In the genomic region with DNA sequence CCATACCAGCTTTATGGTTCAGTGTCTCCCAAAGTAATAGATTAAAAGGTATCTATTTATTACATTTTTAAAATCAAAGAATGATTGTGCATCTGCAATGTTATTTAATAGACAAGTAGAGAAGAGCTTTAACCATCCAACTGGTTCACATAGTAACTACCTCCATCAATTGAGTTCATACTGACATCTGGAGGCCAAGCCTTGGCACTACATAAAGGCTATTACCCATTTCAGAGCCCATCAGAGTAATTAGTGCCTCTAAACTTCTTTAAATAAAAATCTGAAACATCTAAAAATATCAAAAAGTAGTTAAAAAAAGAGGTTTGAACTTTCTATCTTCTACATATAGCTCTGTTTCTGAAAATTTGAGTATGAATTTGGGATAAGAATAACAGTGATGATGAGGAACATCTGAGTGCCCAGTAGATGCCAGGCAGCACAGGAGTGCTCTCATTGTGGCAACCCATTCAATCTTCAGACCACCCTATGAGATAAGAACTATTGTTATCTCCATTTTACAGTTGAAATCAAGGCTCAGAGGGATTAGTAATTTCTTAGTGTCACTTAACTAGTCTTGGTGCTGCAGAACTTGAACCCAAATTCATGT, we compare ENCODE assay signal across 8 cellular contexts.
DNase-seq lines count a peak whose midpoint lies in the region; ATAC-seq and TF ChIP-seq lines count a peak whose summit lies in the region.

No MANE protein-coding gene starts in this region.

- H2BK5ac ChIP-seq in H9 (ENCODE audit: insufficient read length, low read length) = no peak overlapping the region

- no peaks in the 10 kb centered on the region for H3K9me2 ChIP-seq in neural cell (ENCODE audit: insufficient read depth, low read length)

- no peak overlapping the region for H2BK20ac ChIP-seq in H9 (ENCODE audit: low read depth, low read length, poor library complexity, severe bottlenecking)

- no peak overlapping the region for H4K91ac ChIP-seq in H9 (ENCODE audit: insufficient read length, low read depth, low read length)

- peak; percentile 64 for ATAC-seq in T-helper 17 cell

- H3K27ac Mint-ChIP-seq in H9 = no peak overlapping the region
- H3K27ac Mint-ChIP-seq in T-helper 17 cell = no peak overlapping the region

- H3K23ac ChIP-seq in H9 (ENCODE audit: insufficient read length, low read depth, low read length) = no peak overlapping the region

- H3K4me2 ChIP-seq in H9 (ENCODE audit: insufficient read depth, insufficient read length, low read length) = no peak overlapping the region
- H3K4me2 ChIP-seq in neural cell (ENCODE audit: low read length) = no peak overlapping the region

- H3K4me1 ChIP-seq in H9 (ENCODE audit: insufficient read depth, low read length) (no peaks in the 10 kb centered on the region), esophagus muscularis mucosa (no peaks in the 10 kb centered on the region)

- H3K79me2 ChIP-seq in H9 (ENCODE audit: insufficient read depth, low read length) (no peaks in the 10 kb centered on the region), neural cell (replicated peaks; ENCODE audit: insufficient read depth, low read length) (no peaks in the 10 kb centered on the region)

- peaks cover 7 to 15% of the 10 kb centered on the region in 2 experiments; a peak in 4 of 5 replicates for H3K9me3 Mint-ChIP-seq in H9

- H3K36me3 Mint-ChIP-seq in H9 (ENCODE audit: insufficient read depth in 1 of 3, low read depth in 3 of 3) = peaks cover 0 to 4% (median 3%) of the 10 kb centered on the region in 3 experiments; a peak in 3 of 7 replicates
- H3K36me3 Mint-ChIP-seq in T-helper 17 cell (ENCODE audit: low read depth) = peaks cover 8% of the 10 kb centered on the region

- H3K36me3 ChIP-seq in esophagus muscularis mucosa = no peaks in the 10 kb centered on the region
- H3K36me3 ChIP-seq in neural cell (ENCODE audit: insufficient read depth, low read length) = no peaks in the 10 kb centered on the region

- no peak overlapping the region for H3K18ac ChIP-seq in H9 (ENCODE audit: insufficient read length, low read depth, low read length)

- H3K4me3 ChIP-seq in esophagus muscularis mucosa = no peak overlapping the region
- no peak overlapping the region for H3K4me3 ChIP-seq in neural cell (ENCODE audit: low read length)

- H4K5ac ChIP-seq in H9 (ENCODE audit: insufficient read length, low read depth, low read length) = no peak overlapping the region

- no peaks in the 10 kb centered on the region for H4K20me1 ChIP-seq in H9 (ENCODE audit: control insufficient read depth, insufficient read depth, insufficient read length)
- no peaks in the 10 kb centered on the region for H4K20me1 ChIP-seq in neural cell (ENCODE audit: insufficient read depth)

- no peaks in the 10 kb centered on the region for H3K79me1 ChIP-seq in H9 (ENCODE audit: insufficient read depth, low read depth, low read length, poor library complexity, severe bottlenecking)

- no peak for TF ChIP-seq EP300 in esophagus muscularis mucosa (IDR thresholded peaks at IDR 0.05)
- TF ChIP-seq EP300 in neural cell (conservative IDR thresholded peaks at IDR 0.05; ENCODE audit: poor library complexity, severe bottlenecking) = no peak

- no peaks in the 10 kb centered on the region for H3K27me3 Mint-ChIP-seq in H9 (ENCODE audit: low read depth)
- H3K27me3 Mint-ChIP-seq in T-helper 17 cell = peaks cover 21% of the 10 kb centered on the region

- H3K4me3 Mint-ChIP-seq in H9 (no peak overlapping the region), T-helper 17 cell (no peak overlapping the region)

- peak; percentile 98 for TF ChIP-seq RAD21 in neural cell (conservative IDR thresholded peaks at IDR 0.05)

- no peak overlapping the region for H2BK15ac ChIP-seq in H9 (ENCODE audit: low read depth, low read length)

- H2BK120ac ChIP-seq in H9 (ENCODE audit: low read depth, low read length, poor library complexity, severe bottlenecking) = no peak overlapping the region

- no peaks in the 10 kb centered on the region for H3K9me3 ChIP-seq in H9 (ENCODE audit: control insufficient read depth, low read depth, low read length)
- H3K9me3 ChIP-seq in T-helper 17 cell (ENCODE audit: control insufficient read depth, low read length, poor library complexity, severe bottlenecking) = no peaks in the 10 kb centered on the region
- no peaks in the 10 kb centered on the region for H3K9me3 ChIP-seq in esophagus muscularis mucosa
- no peaks in the 10 kb centered on the region for H3K9me3 ChIP-seq in neural cell (ENCODE audit: low read length)

- no peak overlapping the region for H3K9ac ChIP-seq in H9 (ENCODE audit: extremely low read depth, insufficient read length, low read length)
- no peak overlapping the region for H3K9ac ChIP-seq in neural cell (ENCODE audit: low read length)

- H3T11ph ChIP-seq in H9 (ENCODE audit: low read length) = no peak overlapping the region

- DNase-seq in activated gamma-delta T cell treated with Interleukin-2 at 50 U/mL for 16 hours (peak; percentile 5), activated gamma-delta T cell (lab: John Stamatoyannopoulos, UW) (no peak), H9 (no peak), NCI-H1048 (lab: John Stamatoyannopoulos, UW) (peak; percentile 20), T-helper 17 cell (no peak), esophagus muscularis mucosa (ENCODE audit: extremely low spot score) (no peak)
- DNase-seq in NK-92 treated with Interleukin-12 subunit alpha and Interleukin-12 subunit beta, amount 100 ng/mL, for 24 hours (lab: John Stamatoyannopoulos, UW) = no peak

- TF ChIP-seq POLR2A in esophagus muscularis mucosa (IDR thresholded peaks at IDR 0.05; ENCODE audit: low read depth) = no peak

- H3K27me3 ChIP-seq in H9 (ENCODE audit: insufficient read depth, low read length) (no peaks in the 10 kb centered on the region), esophagus muscularis mucosa (no peaks in the 10 kb centered on the region), neural cell (ENCODE audit: insufficient read depth, low read depth, low read length) (no peaks in the 10 kb centered on the region)

- H2AFZ ChIP-seq in H9 (ENCODE audit: low read length) (no peak overlapping the region), neural cell (ENCODE audit: low read depth, low read length) (no peak overlapping the region)

- H3K4ac ChIP-seq in H9 (ENCODE audit: low read depth, low read length) = no peak overlapping the region

- H2AK5ac ChIP-seq in H9 (ENCODE audit: insufficient read length, low read length) = no peak overlapping the region

- no peak overlapping the region for H3K14ac ChIP-seq in H9 (ENCODE audit: insufficient read depth, low read length)

- no peak overlapping the region for H3K56ac ChIP-seq in H9 (ENCODE audit: insufficient read length, low read depth, low read length)

- no peaks in the 10 kb centered on the region for H3K4me1 Mint-ChIP-seq in H9
- no peaks in the 10 kb centered on the region for H3K4me1 Mint-ChIP-seq in T-helper 17 cell

- no peak overlapping the region for H2BK12ac ChIP-seq in H9 (ENCODE audit: insufficient read length, low read depth, low read length)

- no peaks in the 10 kb centered on the region for H3F3A ChIP-seq in neural cell (ENCODE audit: insufficient read depth, low read length, poor library complexity, severe bottlenecking)

- H3K27ac ChIP-seq in H9 (ENCODE audit: insufficient read length, low read depth, low read length) (no peak overlapping the region), esophagus muscularis mucosa (replicated peaks in 1 of 4) (no peak overlapping the region), neural cell (ENCODE audit: low read length) (no peak overlapping the region)

- no peak overlapping the region for H4K8ac ChIP-seq in H9 (replicated peaks; ENCODE audit: insufficient read length, low read depth, low read length)

- no peaks in the 10 kb centered on the region for H3K23me2 ChIP-seq in H9 (ENCODE audit: insufficient read length, low read depth, low read length, poor library complexity, severe bottlenecking)

- TF ChIP-seq CTCF in H9 (conservative IDR thresholded peaks at IDR 0.05) (peak; percentile 81), esophagus muscularis mucosa (IDR thresholded peaks at IDR 0.05) (peak; percentile 66 to 73 (median 69)), neural cell (IDR thresholded peaks at IDR 0.05; ENCODE audit: poor library complexity, severe bottlenecking) (peak; percentile 89)

- intact Hi-C loops in esophagus muscularis mucosa (cut with DNase I) = loop anchor here (5.0 kb wide), 1 partner anchor 553 kb away; no protein-coding TSS in a partner anchor

TF ChIP-seq in neural cell, 6 proteins besides CTCF, POLR2A, EP300 and RAD21:
- TF ChIP-seq MXI1 (conservative IDR thresholded peaks at IDR 0.05; ENCODE audit: poor library complexity, severe bottlenecking) = no peak
- TF ChIP-seq, protein P1, sequence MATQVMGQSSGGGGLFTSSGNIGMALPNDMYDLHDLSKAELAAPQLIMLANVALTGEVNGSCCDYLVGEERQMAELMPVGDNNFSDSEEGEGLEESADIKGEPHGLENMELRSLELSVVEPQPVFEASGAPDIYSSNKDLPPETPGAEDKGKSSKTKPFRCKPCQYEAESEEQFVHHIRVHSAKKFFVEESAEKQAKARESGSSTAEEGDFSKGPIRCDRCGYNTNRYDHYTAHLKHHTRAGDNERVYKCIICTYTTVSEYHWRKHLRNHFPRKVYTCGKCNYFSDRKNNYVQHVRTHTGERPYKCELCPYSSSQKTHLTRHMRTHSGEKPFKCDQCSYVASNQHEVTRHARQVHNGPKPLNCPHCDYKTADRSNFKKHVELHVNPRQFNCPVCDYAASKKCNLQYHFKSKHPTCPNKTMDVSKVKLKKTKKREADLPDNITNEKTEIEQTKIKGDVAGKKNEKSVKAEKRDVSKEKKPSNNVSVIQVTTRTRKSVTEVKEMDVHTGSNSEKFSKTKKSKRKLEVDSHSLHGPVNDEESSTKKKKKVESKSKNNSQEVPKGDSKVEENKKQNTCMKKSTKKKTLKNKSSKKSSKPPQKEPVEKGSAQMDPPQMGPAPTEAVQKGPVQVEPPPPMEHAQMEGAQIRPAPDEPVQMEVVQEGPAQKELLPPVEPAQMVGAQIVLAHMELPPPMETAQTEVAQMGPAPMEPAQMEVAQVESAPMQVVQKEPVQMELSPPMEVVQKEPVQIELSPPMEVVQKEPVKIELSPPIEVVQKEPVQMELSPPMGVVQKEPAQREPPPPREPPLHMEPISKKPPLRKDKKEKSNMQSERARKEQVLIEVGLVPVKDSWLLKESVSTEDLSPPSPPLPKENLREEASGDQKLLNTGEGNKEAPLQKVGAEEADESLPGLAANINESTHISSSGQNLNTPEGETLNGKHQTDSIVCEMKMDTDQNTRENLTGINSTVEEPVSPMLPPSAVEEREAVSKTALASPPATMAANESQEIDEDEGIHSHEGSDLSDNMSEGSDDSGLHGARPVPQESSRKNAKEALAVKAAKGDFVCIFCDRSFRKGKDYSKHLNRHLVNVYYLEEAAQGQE (IDR thresholded peaks at IDR 0.05; ENCODE audit: borderline replicate concordance) = no peak
- TF ChIP-seq SMC3 (conservative IDR thresholded peaks at IDR 0.05; ENCODE audit: poor library complexity) = peak; percentile 99
- no peak for TF ChIP-seq POLR2AphosphoS5 (IDR thresholded peaks at IDR 0.05)
- TF ChIP-seq EZH2 (IDR thresholded peaks at IDR 0.05; ENCODE audit: borderline replicate concordance, insufficient read depth, low read length, poor library complexity, severe bottlenecking) = no peak

Comparison
In these comparisons a context has a peak if more than half of its experiments do, and no peak if none do; other contexts are left out.
1. DNase-seq: peak in activated gamma-delta T cell treated with Interleukin-2 at 50 U/mL for 16 hours (single experiment) and NCI-H1048 (single experiment); none in activated gamma-delta T cell (single experiment), H9 (single experiment), T-helper 17 cell (0 of 3), esophagus muscularis mucosa (single experiment) and NK-92 treated with Interleukin-12 subunit alpha and Interleukin-12 subunit beta, amount 100 ng/mL, for 24 hours (single experiment).
2. Peak in every context shown above with its lines, with median percentiles within 50 percentile points of each other: CTCF ChIP-seq.